ENCODE assay signal across 15 cellular contexts in the genomic region with DNA sequence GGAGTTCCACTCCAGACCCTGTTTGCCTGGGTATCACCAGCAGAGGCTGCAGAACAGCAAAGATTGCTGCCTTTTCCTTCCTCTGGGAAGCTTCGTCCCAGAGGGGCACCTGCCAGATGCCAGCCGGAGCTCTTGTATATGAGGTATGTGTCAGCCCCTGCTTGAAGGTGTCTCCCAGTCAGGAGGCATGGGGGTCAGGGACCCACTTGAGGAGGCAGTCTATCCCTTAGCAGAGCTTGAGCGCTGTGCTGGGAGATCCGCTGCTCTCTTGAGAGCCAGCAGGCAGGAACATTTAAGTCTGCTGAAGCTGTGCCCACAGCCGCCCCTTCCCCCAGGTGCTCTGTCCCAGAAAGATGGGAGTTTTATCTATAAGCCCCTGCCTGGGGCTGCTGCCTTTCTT. TPM values are rescaled to one million over a fixed set of nuclear protein-coding genes. Genes with fewer than 3 reads are reported as not detected.
"Had no signal": no experiment of that assay in that cellular context is flagged by ENCODE, and none has a peak within 500 bp of the region (broad histone marks: within the 10 kb centered on the region; RNA-seq: fewer than 3 reads in every experiment).

No MANE protein-coding gene starts in this region.

RNA-seq across cellular contexts. Expression of a gene that starts 4.2 kb away (rescaled TPM):
- total RNA-seq: stomach, subcutaneous adipose tissue, suprapubic skin, temporal lobe, testis, thoracic aorta, thyroid gland, tibial nerve, transverse colon, upper lobe of left lung, upper lobe of right lung, ureter, urinary bladder, uterus, vagina had no signal

RNA-seq across cellular contexts. Expression of a gene that starts 22.5 kb away (rescaled TPM):
- total RNA-seq: stomach, subcutaneous adipose tissue, suprapubic skin, temporal lobe, thoracic aorta, thyroid gland, tibial nerve, transverse colon, upper lobe of right lung, ureter, urinary bladder, uterus, vagina had no signal

RNA-seq across cellular contexts. Expression of a gene that starts 32.1 kb away (rescaled TPM):
- total RNA-seq: stomach, subcutaneous adipose tissue, suprapubic skin, temporal lobe, thoracic aorta, thyroid gland, tibial nerve, transverse colon, upper lobe of left lung, upper lobe of right lung, ureter, urinary bladder, uterus, vagina had no signal

RNA-seq across cellular contexts. Expression of a gene that starts 34.8 kb away (rescaled TPM):
- total RNA-seq: stomach, thoracic aorta, transverse colon, urinary bladder, uterus had no signal
